ENCODE assay signal across 1 cellular context in genomic region chr19:29605653-29606419, GRCh38.
TF ChIP-seq lines count a peak whose summit lies in the region.

A gene with protein sequence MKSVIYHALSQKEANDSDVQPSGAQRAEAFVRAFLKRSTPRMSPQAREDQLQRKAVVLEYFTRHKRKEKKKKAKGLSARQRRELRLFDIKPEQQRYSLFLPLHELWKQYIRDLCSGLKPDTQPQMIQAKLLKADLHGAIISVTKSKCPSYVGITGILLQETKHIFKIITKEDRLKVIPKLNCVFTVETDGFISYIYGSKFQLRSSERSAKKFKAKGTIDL (plus strand): TSS chr19:29606283. CDS start chr19:29606319, 36 bp downstream.

TF ChIP-seq in HepG2, 621 proteins besides CTCF, POLR2A, EP300 and RAD21 (continued from another document and continues in another):
- TF ChIP-seq, protein P1, sequence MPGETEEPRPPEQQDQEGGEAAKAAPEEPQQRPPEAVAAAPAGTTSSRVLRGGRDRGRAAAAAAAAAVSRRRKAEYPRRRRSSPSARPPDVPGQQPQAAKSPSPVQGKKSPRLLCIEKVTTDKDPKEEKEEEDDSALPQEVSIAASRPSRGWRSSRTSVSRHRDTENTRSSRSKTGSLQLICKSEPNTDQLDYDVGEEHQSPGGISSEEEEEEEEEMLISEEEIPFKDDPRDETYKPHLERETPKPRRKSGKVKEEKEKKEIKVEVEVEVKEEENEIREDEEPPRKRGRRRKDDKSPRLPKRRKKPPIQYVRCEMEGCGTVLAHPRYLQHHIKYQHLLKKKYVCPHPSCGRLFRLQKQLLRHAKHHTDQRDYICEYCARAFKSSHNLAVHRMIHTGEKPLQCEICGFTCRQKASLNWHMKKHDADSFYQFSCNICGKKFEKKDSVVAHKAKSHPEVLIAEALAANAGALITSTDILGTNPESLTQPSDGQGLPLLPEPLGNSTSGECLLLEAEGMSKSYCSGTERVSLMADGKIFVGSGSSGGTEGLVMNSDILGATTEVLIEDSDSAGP (CRISPR knock-in tag; IDR thresholded peaks at IDR 0.05; ENCODE audit: borderline replicate concordance), result peak; percentile 86; the same call in 1 of the 2 replicates
- TF ChIP-seq CBX5 (CRISPR knock-in tag; IDR thresholded peaks at IDR 0.05; ENCODE audit: borderline replicate concordance), result peak; percentile 57; the same call in 1 of the 2 replicates
- TF ChIP-seq, protein P2, sequence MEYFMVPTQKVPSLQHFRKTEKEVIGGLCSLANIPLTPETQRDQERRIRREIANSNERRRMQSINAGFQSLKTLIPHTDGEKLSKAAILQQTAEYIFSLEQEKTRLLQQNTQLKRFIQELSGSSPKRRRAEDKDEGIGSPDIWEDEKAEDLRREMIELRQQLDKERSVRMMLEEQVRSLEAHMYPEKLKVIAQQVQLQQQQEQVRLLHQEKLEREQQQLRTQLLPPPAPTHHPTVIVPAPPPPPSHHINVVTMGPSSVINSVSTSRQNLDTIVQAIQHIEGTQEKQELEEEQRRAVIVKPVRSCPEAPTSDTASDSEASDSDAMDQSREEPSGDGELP (IDR thresholded peaks at IDR 0.05; ENCODE audit: borderline replicate concordance, low read depth), result peak; percentile 82; the same call in 1 of the 2 replicates
- TF ChIP-seq ZNF703 (CRISPR knock-in tag; IDR thresholded peaks at IDR 0.05; ENCODE audit: borderline replicate concordance), result 0 out of 2 replicates have a peak, but pooled peaks have one; percentile 16
- peak; percentile 89; the same call in 1 of the 2 replicates for TF ChIP-seq KDM2A (CRISPR knock-in tag; IDR thresholded peaks at IDR 0.05; ENCODE audit: borderline replicate concordance, low read depth)
- no peak; the same call in 1 of the 2 replicates for TF ChIP-seq ZXDC (CRISPR knock-in tag; IDR thresholded peaks at IDR 0.05)
- no peak for TF ChIP-seq NCOA5 (CRISPR knock-in tag; IDR thresholded peaks at IDR 0.05)
- TF ChIP-seq ZNF160 (CRISPR knock-in tag; IDR thresholded peaks at IDR 0.05), result 0 out of 2 replicates have a peak, but pooled peaks have one; percentile 61
- TF ChIP-seq ATF7 (IDR thresholded peaks at IDR 0.05), result peak; percentile 52; the same call in 1 of the 2 replicates
- TF ChIP-seq ATF7 (CRISPR knock-in tag; IDR thresholded peaks at IDR 0.05), result peak; percentile 84; the same call in 1 of the 2 replicates
- TF ChIP-seq, protein P3, sequence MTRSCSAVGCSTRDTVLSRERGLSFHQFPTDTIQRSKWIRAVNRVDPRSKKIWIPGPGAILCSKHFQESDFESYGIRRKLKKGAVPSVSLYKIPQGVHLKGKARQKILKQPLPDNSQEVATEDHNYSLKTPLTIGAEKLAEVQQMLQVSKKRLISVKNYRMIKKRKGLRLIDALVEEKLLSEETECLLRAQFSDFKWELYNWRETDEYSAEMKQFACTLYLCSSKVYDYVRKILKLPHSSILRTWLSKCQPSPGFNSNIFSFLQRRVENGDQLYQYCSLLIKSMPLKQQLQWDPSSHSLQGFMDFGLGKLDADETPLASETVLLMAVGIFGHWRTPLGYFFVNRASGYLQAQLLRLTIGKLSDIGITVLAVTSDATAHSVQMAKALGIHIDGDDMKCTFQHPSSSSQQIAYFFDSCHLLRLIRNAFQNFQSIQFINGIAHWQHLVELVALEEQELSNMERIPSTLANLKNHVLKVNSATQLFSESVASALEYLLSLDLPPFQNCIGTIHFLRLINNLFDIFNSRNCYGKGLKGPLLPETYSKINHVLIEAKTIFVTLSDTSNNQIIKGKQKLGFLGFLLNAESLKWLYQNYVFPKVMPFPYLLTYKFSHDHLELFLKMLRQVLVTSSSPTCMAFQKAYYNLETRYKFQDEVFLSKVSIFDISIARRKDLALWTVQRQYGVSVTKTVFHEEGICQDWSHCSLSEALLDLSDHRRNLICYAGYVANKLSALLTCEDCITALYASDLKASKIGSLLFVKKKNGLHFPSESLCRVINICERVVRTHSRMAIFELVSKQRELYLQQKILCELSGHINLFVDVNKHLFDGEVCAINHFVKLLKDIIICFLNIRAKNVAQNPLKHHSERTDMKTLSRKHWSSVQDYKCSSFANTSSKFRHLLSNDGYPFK (CRISPR knock-in tag; IDR thresholded peaks at IDR 0.05; ENCODE audit: borderline replicate concordance), result peak; percentile 84; the same call in 1 of the 2 replicates
- peak; percentile 99 for TF ChIP-seq CREB1 (IDR thresholded peaks at IDR 0.05)
- TF ChIP-seq CREB1 (CRISPR knock-in tag; IDR thresholded peaks at IDR 0.05), result peak; percentile 100
- 0 out of 2 replicates have a peak, but pooled peaks have one; percentile 24 for TF ChIP-seq DMTF1 (CRISPR knock-in tag; IDR thresholded peaks at IDR 0.05)
- TF ChIP-seq ASH2L (IDR thresholded peaks at IDR 0.05; ENCODE audit: insufficient read length, low read depth, low read length), result peak; percentile 95
- TF ChIP-seq STAT5B (CRISPR knock-in tag; IDR thresholded peaks at IDR 0.05), result no peak
- no peak; the same call in 1 of the 2 replicates for TF ChIP-seq AKNA (CRISPR knock-in tag; IDR thresholded peaks at IDR 0.05; ENCODE audit: borderline replicate concordance)
- no peak for TF ChIP-seq ZNF484 (CRISPR knock-in tag; IDR thresholded peaks at IDR 0.05; ENCODE audit: borderline replicate concordance, low read depth)
- 0 out of 2 replicates have a peak, but pooled peaks have one; percentile 74 for TF ChIP-seq PAWR (CRISPR knock-in tag; IDR thresholded peaks at IDR 0.05; ENCODE audit: borderline replicate concordance)
- peak; percentile 67 for TF ChIP-seq TAF15 (IDR thresholded peaks at IDR 0.05; ENCODE audit: low read depth, low read length, poor library complexity, severe bottlenecking)
- TF ChIP-seq ZNF430 (CRISPR knock-in tag; IDR thresholded peaks at IDR 0.05), result 0 out of 2 replicates have a peak, but pooled peaks have one; percentile 64
- 0 out of 2 replicates have a peak, but pooled peaks have one; percentile 36 for TF ChIP-seq ZSCAN12 (CRISPR knock-in tag; IDR thresholded peaks at IDR 0.05)
- TF ChIP-seq SMAD3 (CRISPR knock-in tag; IDR thresholded peaks at IDR 0.05), result peak; percentile 57; the same call in 1 of the 2 replicates
- peak in 1 of 2 experiments; percentile 46; a peak in 1 of 4 replicates for TF ChIP-seq NR2F1 (CRISPR knock-in tag; IDR thresholded peaks at IDR 0.05)
- TF ChIP-seq DMAP1 (CRISPR knock-in tag; IDR thresholded peaks at IDR 0.05), result peak; percentile 83
- TF ChIP-seq KDM5B (CRISPR knock-in tag; IDR thresholded peaks at IDR 0.05; ENCODE audit: borderline replicate concordance), result peak; percentile 70; the same call in 1 of the 2 replicates
- TF ChIP-seq, protein P4, sequence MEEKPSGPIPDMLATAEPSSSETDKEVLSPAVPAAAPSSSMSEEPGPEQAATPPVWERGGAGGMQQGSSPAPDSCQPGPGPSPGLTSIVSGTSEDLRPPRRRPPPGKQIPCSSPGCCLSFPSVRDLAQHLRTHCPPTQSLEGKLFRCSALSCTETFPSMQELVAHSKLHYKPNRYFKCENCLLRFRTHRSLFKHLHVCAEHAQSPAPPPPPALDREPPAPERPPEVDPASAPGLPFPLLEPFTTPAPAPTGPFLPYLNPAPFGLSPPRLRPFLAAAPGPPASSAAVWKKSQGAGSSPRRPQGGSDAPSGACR (CRISPR knock-in tag; IDR thresholded peaks at IDR 0.05), result peak; percentile 73; the same call in 1 of the 2 replicates
- TF ChIP-seq, protein P5, sequence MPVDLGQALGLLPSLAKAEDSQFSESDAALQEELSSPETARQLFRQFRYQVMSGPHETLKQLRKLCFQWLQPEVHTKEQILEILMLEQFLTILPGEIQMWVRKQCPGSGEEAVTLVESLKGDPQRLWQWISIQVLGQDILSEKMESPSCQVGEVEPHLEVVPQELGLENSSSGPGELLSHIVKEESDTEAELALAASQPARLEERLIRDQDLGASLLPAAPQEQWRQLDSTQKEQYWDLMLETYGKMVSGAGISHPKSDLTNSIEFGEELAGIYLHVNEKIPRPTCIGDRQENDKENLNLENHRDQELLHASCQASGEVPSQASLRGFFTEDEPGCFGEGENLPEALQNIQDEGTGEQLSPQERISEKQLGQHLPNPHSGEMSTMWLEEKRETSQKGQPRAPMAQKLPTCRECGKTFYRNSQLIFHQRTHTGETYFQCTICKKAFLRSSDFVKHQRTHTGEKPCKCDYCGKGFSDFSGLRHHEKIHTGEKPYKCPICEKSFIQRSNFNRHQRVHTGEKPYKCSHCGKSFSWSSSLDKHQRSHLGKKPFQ (CRISPR knock-in tag; IDR thresholded peaks at IDR 0.05; ENCODE audit: insufficient replicate concordance), result peak; percentile 41
- 0 out of 2 replicates have a peak, but pooled peaks have one; percentile 38 for TF ChIP-seq ARNTL (CRISPR knock-in tag; IDR thresholded peaks at IDR 0.05)
- peak; percentile 58; the same call in 1 of the 2 replicates for TF ChIP-seq NFKB2 (CRISPR knock-in tag; IDR thresholded peaks at IDR 0.05; ENCODE audit: borderline replicate concordance)
- TF ChIP-seq MTF2 (CRISPR knock-in tag; IDR thresholded peaks at IDR 0.05; ENCODE audit: borderline replicate concordance), result no peak
- no peak for TF ChIP-seq CHD4 (IDR thresholded peaks at IDR 0.05; ENCODE audit: borderline replicate concordance, low read length)
- peak; percentile 90 for TF ChIP-seq ZMYM4 (CRISPR knock-in tag; IDR thresholded peaks at IDR 0.05)
- TF ChIP-seq, protein P6, sequence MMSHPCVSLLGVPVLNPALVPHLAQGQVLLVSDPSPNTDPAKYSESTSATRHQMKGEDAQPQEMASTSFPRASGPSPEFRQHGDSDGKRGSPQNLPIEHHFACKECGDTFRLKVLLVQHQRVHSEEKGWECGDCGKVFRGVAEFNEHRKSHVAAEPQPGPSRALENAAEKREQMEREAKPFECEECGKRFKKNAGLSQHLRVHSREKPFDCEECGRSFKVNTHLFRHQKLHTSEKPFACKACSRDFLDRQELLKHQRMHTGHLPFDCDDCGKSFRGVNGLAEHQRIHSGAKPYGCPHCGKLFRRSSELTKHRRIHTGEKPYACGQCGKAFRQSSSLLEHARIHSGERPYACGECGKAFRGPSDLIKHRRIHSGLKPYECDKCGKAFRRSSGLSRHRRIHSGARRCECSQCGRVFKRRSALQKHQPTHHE (CRISPR knock-in tag; IDR thresholded peaks at IDR 0.05; ENCODE audit: borderline replicate concordance), result 0 out of 2 replicates have a peak, but pooled peaks have one; percentile 29
- TF ChIP-seq ZNF615 (CRISPR knock-in tag; IDR thresholded peaks at IDR 0.05; ENCODE audit: borderline replicate concordance), result no peak
- TF ChIP-seq ZNF30 (CRISPR knock-in tag; IDR thresholded peaks at IDR 0.05), result no peak
- 0 out of 2 replicates have a peak, but pooled peaks have one; percentile 66 for TF ChIP-seq ZNF333 (CRISPR knock-in tag; IDR thresholded peaks at IDR 0.05; ENCODE audit: borderline replicate concordance)
- TF ChIP-seq NCOA1 (CRISPR knock-in tag; IDR thresholded peaks at IDR 0.05), result 0 out of 2 replicates have a peak, but pooled peaks have one; percentile 10
